8 cellular contexts compared by ENCODE assay signal in the genomic region with DNA sequence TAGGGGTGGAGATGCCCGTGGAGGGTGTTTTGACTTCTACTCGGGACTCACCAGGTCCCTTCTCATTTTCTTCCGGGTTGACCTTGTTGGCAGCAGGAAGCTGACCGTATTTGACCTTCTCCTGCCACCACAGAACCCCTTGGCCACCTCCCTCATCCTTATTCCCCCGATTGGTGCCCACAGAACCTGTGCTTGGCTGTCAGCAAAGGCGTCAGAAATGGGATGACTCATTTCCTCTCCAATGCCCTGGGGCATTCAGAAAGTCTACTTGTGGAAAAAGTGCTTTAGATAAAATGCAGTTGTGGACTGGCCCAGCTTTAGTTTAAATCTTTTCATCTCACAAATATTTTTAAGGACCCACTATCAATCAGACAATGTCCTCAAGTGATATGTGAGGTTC.
DNase-seq lines count a peak whose midpoint lies in the region; ATAC-seq lines count a peak whose summit lies in the region.

No MANE protein-coding gene starts in this region.

- no peak overlapping the region for H3K18ac ChIP-seq in neuronal stem cell (ENCODE audit: low read length)

- H3K27ac Mint-ChIP-seq in activated naive CD8-positive, alpha-beta T cell treated with anti-CD3 and anti-CD28 coated beads, Interleukin-2, amount 10 ng/mL, durations not matched to agents 7 days and 5 days = peak overlapping the region; percentile 62

- H3K4me2 ChIP-seq in Karpas-422 (ENCODE audit: low read depth, low read length, poor library complexity, severe bottlenecking) (peak overlapping the region; percentile 28), neuronal stem cell (ENCODE audit: insufficient read depth, low read length, poor library complexity, severe bottlenecking) (no peak overlapping the region)

- H3K4ac ChIP-seq in neuronal stem cell (ENCODE audit: low read length) = no peak overlapping the region

- H3K4me1 Mint-ChIP-seq in activated naive CD8-positive, alpha-beta T cell treated with anti-CD3 and anti-CD28 coated beads, Interleukin-2, amount 10 ng/mL, durations not matched to agents 7 days and 5 days = peaks cover 7% of the 10 kb centered on the region

- H2BK5ac ChIP-seq in neuronal stem cell (ENCODE audit: low read length) = no peak overlapping the region

- no peaks in the 10 kb centered on the region for H3K9me2 ChIP-seq in Karpas-422 (replicated peaks; ENCODE audit: insufficient read depth, low read length)

- H3K36me3 Mint-ChIP-seq in activated naive CD8-positive, alpha-beta T cell treated with anti-CD3 and anti-CD28 coated beads, Interleukin-2, amount 10 ng/mL, durations not matched to agents 7 days and 5 days = no peaks in the 10 kb centered on the region

- no CpG with 5 or more reads among the region's 6 CpGs for WGBS in neuronal stem cell (ENCODE audit: extremely low coverage in 2 of 2, insufficient read length in 2 of 2, insufficient replicate concordance in 1 of 2), 2 donors

- H3K27me3 ChIP-seq in Karpas-422 (ENCODE audit: low read length) (no peaks in the 10 kb centered on the region), neuronal stem cell (ENCODE audit: control insufficient read depth in 3 of 3, insufficient read depth in 3 of 3, low read depth in 1 of 3, low read length in 3 of 3) (no peaks in the 10 kb centered on the region)

- no peaks in the 10 kb centered on the region for H3K9me3 ChIP-seq in Karpas-422 (ENCODE audit: low read length)
- no peaks in the 10 kb centered on the region for H3K9me3 ChIP-seq in neuronal stem cell (replicated peaks in 1 of 2; ENCODE audit: control insufficient read depth in 2 of 2, insufficient read depth in 1 of 2, low read depth in 1 of 2, low read length in 2 of 2)

- no peak overlapping the region for H3K23ac ChIP-seq in neuronal stem cell (ENCODE audit: low read depth, low read length, poor library complexity)

- H3K79me2 ChIP-seq in Karpas-422 (ENCODE audit: low read length) = no peaks in the 10 kb centered on the region

- H4K8ac ChIP-seq in neuronal stem cell (ENCODE audit: low read depth, low read length) = no peak overlapping the region

- H3K4me1 ChIP-seq in Karpas-422 (ENCODE audit: low read length) (peaks cover 10% of the 10 kb centered on the region), neuronal stem cell (ENCODE audit: control insufficient read depth in 2 of 2, insufficient read depth in 1 of 2, low read depth in 1 of 2, low read length in 2 of 2) (peaks cover 0 to 2% of the 10 kb centered on the region in 2 donors)

- H3K36me3 ChIP-seq in Karpas-422 (ENCODE audit: insufficient read depth, low read length) = no peaks in the 10 kb centered on the region
- no peaks in the 10 kb centered on the region for H3K36me3 ChIP-seq in neuronal stem cell (replicated peaks in 1 of 2; ENCODE audit: control insufficient read depth in 2 of 2, insufficient read depth in 2 of 2, low read length in 2 of 2)

- peak; percentile 80 for ATAC-seq in activated naive CD8-positive, alpha-beta T cell treated with anti-CD3 and anti-CD28 coated beads, Interleukin-2, amount 10 ng/mL, durations not matched to agents 7 days and 5 days (ENCODE audit: low read depth)

- H4K20me1 ChIP-seq in Karpas-422 (ENCODE audit: insufficient read depth, low read depth, low read length) = no peaks in the 10 kb centered on the region

- no peak overlapping the region for H2BK15ac ChIP-seq in neuronal stem cell (ENCODE audit: low read length)

- POLR2A ChIA-PET in activated naive CD8-positive, alpha-beta T cell treated with anti-CD3 and anti-CD28 coated beads, Interleukin-2, amount 10 ng/mL, durations not matched to agents 7 days and 5 days (lab: Charles Lee) = no interaction called here

- no peak overlapping the region for H2BK12ac ChIP-seq in neuronal stem cell (ENCODE audit: low read length)

- H3K27me3 Mint-ChIP-seq in activated naive CD8-positive, alpha-beta T cell treated with anti-CD3 and anti-CD28 coated beads, Interleukin-2, amount 10 ng/mL, durations not matched to agents 7 days and 5 days = peaks cover 7% of the 10 kb centered on the region

- H2AFZ ChIP-seq in Karpas-422 (ENCODE audit: low read length) (no peak overlapping the region), neuronal stem cell (ENCODE audit: low read length) (no peak overlapping the region)

- H3K14ac ChIP-seq in neuronal stem cell (ENCODE audit: low read length) = no peak overlapping the region

- no peaks in the 10 kb centered on the region for H3K79me1 ChIP-seq in neuronal stem cell (ENCODE audit: low read depth, low read length)

- H2AK5ac ChIP-seq in neuronal stem cell (ENCODE audit: low read depth, low read length) = no peak overlapping the region

- H3K9ac ChIP-seq in Karpas-422 (ENCODE audit: low read length) = no peak overlapping the region
- no peak overlapping the region for H3K9ac ChIP-seq in neuronal stem cell (ENCODE audit: low read depth, low read length, poor library complexity)

- H4K91ac ChIP-seq in neuronal stem cell (ENCODE audit: low read depth, low read length, poor library complexity) = no peak overlapping the region

- H3K27ac ChIP-seq in Karpas-422 (ENCODE audit: low read length) (no peak overlapping the region), neuronal stem cell (replicated peaks; ENCODE audit: low read length) (no peak overlapping the region)

- H2BK120ac ChIP-seq in neuronal stem cell (ENCODE audit: low read depth, low read length) = no peak overlapping the region

- H3K4me3 ChIP-seq in Karpas-422 (ENCODE audit: low read length) (no peak overlapping the region), neuronal stem cell (ENCODE audit: low read length in 2 of 2) (no peak overlapping the region)

- peaks cover 2% of the 10 kb centered on the region for H3K9me3 Mint-ChIP-seq in activated naive CD8-positive, alpha-beta T cell treated with anti-CD3 and anti-CD28 coated beads, Interleukin-2, amount 10 ng/mL, durations not matched to agents 7 days and 5 days

- DNase-seq in DMS53 (lab: John Stamatoyannopoulos, UW) = peak; percentile 92
- DNase-seq in Karpas-422 = no peak
- DNase-seq in activated naive CD8-positive, alpha-beta T cell treated with anti-CD3 and anti-CD28 coated beads, Interleukin-2, amount 10 ng/mL, durations not matched to agents 7 days and 5 days = no peak
- peak; percentile 79 to 81 for DNase-seq in lung microvascular endothelial cell (ENCODE audit: low read depth in 2 of 2)
- no peak for DNase-seq in NCI-H187 (lab: John Stamatoyannopoulos, UW)
- DNase-seq in neuronal stem cell (ENCODE audit: low spot score) = no peak
- DNase-seq in NCI-H187 treated with DMSO at 0.1 percent for 48 hours (lab: John Stamatoyannopoulos, UW) = no peak
- DNase-seq in DMS 273 treated with DMSO at 0.1 percent for 48 hours (lab: John Stamatoyannopoulos, UW) = no peak

- H3K4me3 Mint-ChIP-seq in activated naive CD8-positive, alpha-beta T cell treated with anti-CD3 and anti-CD28 coated beads, Interleukin-2, amount 10 ng/mL, durations not matched to agents 7 days and 5 days = peak overlapping the region; percentile 58

Comparison
In these comparisons a context has a peak if more than half of its experiments do, and no peak if none do; other contexts are left out.
1. DNase-seq: peak in DMS53 (single experiment) and lung microvascular endothelial cell (2 of 2); none in Karpas-422 (single experiment), activated naive CD8-positive, alpha-beta T cell treated with anti-CD3 and anti-CD28 coated beads, Interleukin-2, amount 10 ng/mL, durations not matched to agents 7 days and 5 days (single experiment), NCI-H187 (0 of 2), neuronal stem cell (single experiment), NCI-H187 treated with DMSO at 0.1 percent for 48 hours (single experiment) and DMS 273 treated with DMSO at 0.1 percent for 48 hours (single experiment).